16 cellular contexts compared by ENCODE assay signal in genomic region chr11:27388869-27389268, GRCh38. TPM values are rescaled to one million over a fixed set of nuclear protein-coding genes. Genes with fewer than 3 reads are reported as not detected.
DNase-seq lines count a peak whose midpoint lies in the region; ATAC-seq and TF ChIP-seq lines count a peak whose summit lies in the region.
"Had no signal": no experiment of that assay in that cellular context is flagged by ENCODE, and none has a peak within 500 bp of the region (broad histone marks: within the 10 kb centered on the region; RNA-seq: fewer than 3 reads in every experiment).

No MANE protein-coding gene starts in this region.

- peak in 1 of 3 donors; percentile 39 for DNase-seq in CD4-positive, CD25-positive, alpha-beta regulatory T cell
- DNase-seq in left lung = no peak
- DNase-seq in NOMO-1 treated with dmso at 0.1 percent for 144 hours (lab: John Stamatoyannopoulos, UW; ENCODE audit: unreplicated experiment) = no peak
- DNase-seq in tibial nerve (ENCODE audit: low spot score in 2 of 2) = no peak
- no peak for DNase-seq in ascending aorta (ENCODE audit: low spot score in 2 of 2)
- DNase-seq: activated CD4-positive, alpha-beta T cell treated with anti-CD3 and anti-CD28 coated beads, Interleukin-2, amount 50 U/mL, for 1 hour; aorta; effector CD4-positive, alpha-beta T cell; MG63; NCI-H2081; RPMI8226; stimulated activated naive CD4-positive, alpha-beta T cell had no signal

- H3K36me3 ChIP-seq in CD4-positive, CD25-positive, alpha-beta regulatory T cell (ENCODE audit: control insufficient read depth, insufficient read depth, low read length) = no peaks in the 10 kb centered on the region
- H3K36me3 ChIP-seq in left lung (no peaks in the 10 kb centered on the region), tibial nerve (no peaks in the 10 kb centered on the region), ascending aorta (no peaks in the 10 kb centered on the region)
- H3K36me3 ChIP-seq: MG63 had no signal

- H3K27me3 Mint-ChIP-seq in CD4-positive, CD25-positive, alpha-beta regulatory T cell = no peaks in the 10 kb centered on the region
- no peaks in the 10 kb centered on the region for H3K27me3 Mint-ChIP-seq in activated T-helper 17 cell treated with anti-CD3 and anti-CD28 coated beads, Interleukin-2, amount 50 U/mL, for 72 hours

- no peak for ATAC-seq in CD4-positive, CD25-positive, alpha-beta regulatory T cell (ENCODE audit: low read depth in 2 of 2)
- peak; percentile 43 for ATAC-seq in GM21786 (IDR thresholded peaks at IDR 0.05; ENCODE audit: unreplicated experiment)
- peak; percentile 49 for ATAC-seq in activated T-helper 17 cell treated with anti-CD3 and anti-CD28 coated beads, Interleukin-2, amount 50 U/mL, for 72 hours (replicated peaks)
- peak; percentile 64 for ATAC-seq in left lung
- no peak for ATAC-seq in GM18520 (IDR thresholded peaks at IDR 0.05; ENCODE audit: unreplicated experiment)

- H3K4me1 ChIP-seq in CD4-positive, CD25-positive, alpha-beta regulatory T cell (ENCODE audit: control insufficient read depth, insufficient read depth, low read length, poor library complexity, severe bottlenecking) = peaks cover 7% of the 10 kb centered on the region
- H3K4me1 ChIP-seq in left lung (no peaks in the 10 kb centered on the region), tibial nerve (peaks cover 0 to 41% (median 17%) of the 10 kb centered on the region in 4 donors), ascending aorta (peaks cover 0 to 25% of the 10 kb centered on the region in 2 donors)

- intact Hi-C loops in left lung (cut with DNase I) = no loop called here
- intact Hi-C loops in ascending aorta (cut with DNase I) = loop anchor here (10.0 kb wide), 1 partner anchor 204 kb away; no protein-coding TSS in a partner anchor

- TF ChIP-seq EP300 in tibial nerve (IDR thresholded peaks at IDR 0.05) = no peak

- 42 to 51% methylated on average over 1 of the region's 1 CpG for WGBS in tibial nerve, 2 donors

- H3K4me3 ChIP-seq in CD4-positive, CD25-positive, alpha-beta regulatory T cell (ENCODE audit: low read depth, low read length) = no peak overlapping the region
- H3K4me3 ChIP-seq in left lung (no peak overlapping the region), tibial nerve (no peak overlapping the region), ascending aorta (no peak overlapping the region)
- H3K4me3 ChIP-seq: lung, MG63 had no signal

- no peak for TF ChIP-seq POLR2A in tibial nerve (IDR thresholded peaks at IDR 0.05)

- H3K36me3 Mint-ChIP-seq in CD4-positive, CD25-positive, alpha-beta regulatory T cell = no peaks in the 10 kb centered on the region
- no peaks in the 10 kb centered on the region for H3K36me3 Mint-ChIP-seq in activated T-helper 17 cell treated with anti-CD3 and anti-CD28 coated beads, Interleukin-2, amount 50 U/mL, for 72 hours (ENCODE audit: low read depth)

- TF ChIP-seq CTCF in left lung (IDR thresholded peaks at IDR 0.05) = no peak
- no peak for TF ChIP-seq CTCF in tibial nerve (IDR thresholded peaks at IDR 0.05)
- TF ChIP-seq CTCF in ascending aorta (IDR thresholded peaks at IDR 0.05) = no peak

- H3K9me3 ChIP-seq in CD4-positive, CD25-positive, alpha-beta regulatory T cell (ENCODE audit: control insufficient read depth in 2 of 2, low read length in 2 of 2) = no peaks in the 10 kb centered on the region
- H3K9me3 ChIP-seq in left lung (no peaks in the 10 kb centered on the region), tibial nerve (no peaks in the 10 kb centered on the region), ascending aorta (no peaks in the 10 kb centered on the region)
- H3K9me3 ChIP-seq: MG63 had no signal

- no peaks in the 10 kb centered on the region for H3K9me3 Mint-ChIP-seq in CD4-positive, CD25-positive, alpha-beta regulatory T cell
- H3K9me3 Mint-ChIP-seq in activated T-helper 17 cell treated with anti-CD3 and anti-CD28 coated beads, Interleukin-2, amount 50 U/mL, for 72 hours = no peaks in the 10 kb centered on the region

- H3K27me3 ChIP-seq in CD4-positive, CD25-positive, alpha-beta regulatory T cell (ENCODE audit: control insufficient read depth, insufficient read depth, low read length) = no peaks in the 10 kb centered on the region
- peaks cover 8 to 9% of the 10 kb centered on the region in 2 donors for H3K27me3 ChIP-seq in left lung
- no peaks in the 10 kb centered on the region for H3K27me3 ChIP-seq in tibial nerve
- H3K27me3 ChIP-seq in ascending aorta = no peaks in the 10 kb centered on the region
- H3K27me3 ChIP-seq: MG63 had no signal

- peaks cover 0 to 45% (median 6%) of the 10 kb centered on the region in 4 donors for H3K4me1 Mint-ChIP-seq in CD4-positive, CD25-positive, alpha-beta regulatory T cell
- no peaks in the 10 kb centered on the region for H3K4me1 Mint-ChIP-seq in activated T-helper 17 cell treated with anti-CD3 and anti-CD28 coated beads, Interleukin-2, amount 50 U/mL, for 72 hours

- H3K27ac Mint-ChIP-seq in CD4-positive, CD25-positive, alpha-beta regulatory T cell = peak overlapping the region in 2 of 3 donors; percentile 6 to 14
- no peak overlapping the region for H3K27ac Mint-ChIP-seq in activated T-helper 17 cell treated with anti-CD3 and anti-CD28 coated beads, Interleukin-2, amount 50 U/mL, for 72 hours

- H3K27ac ChIP-seq in CD4-positive, CD25-positive, alpha-beta regulatory T cell (ENCODE audit: insufficient read depth, low read length, poor library complexity, severe bottlenecking) = no peak overlapping the region
- H3K27ac ChIP-seq in left lung (no peak overlapping the region), tibial nerve (peak overlapping the region in 1 of 4 donors; percentile 79), ascending aorta (no peak overlapping the region)

- no peak overlapping the region for H3K4me3 Mint-ChIP-seq in CD4-positive, CD25-positive, alpha-beta regulatory T cell
- H3K4me3 Mint-ChIP-seq in activated T-helper 17 cell treated with anti-CD3 and anti-CD28 coated beads, Interleukin-2, amount 50 U/mL, for 72 hours = no peak overlapping the region

RNA-seq across cellular contexts. Expression of gene CCDC34, which starts 25.9 kb away (rescaled TPM):
- 2.0 TPM for total RNA-seq in CD4-positive, CD25-positive, alpha-beta regulatory T cell
- 1 to 10 TPM; 1.3 to 3.1 (median 2.3) TPM for polyA plus RNA-seq in CD4-positive, CD25-positive, alpha-beta regulatory T cell
- 10 to 100 TPM in 1 of 2 donors, 1 to 10 TPM in 1; 9.8 to 19.1 TPM for total RNA-seq in activated T-helper 17 cell treated with anti-CD3 and anti-CD28 coated beads, Interleukin-2, amount 50 U/mL, for 72 hours
- total RNA-seq in left lung (1 to 10 TPM; 3.2 to 5.0 TPM), tibial nerve (10 to 100 TPM in 1 of 4 donors, 1 to 10 TPM in 3; 1.4 to 11.5 (median 4.7) TPM), ascending aorta (1.6 TPM)

Comparison
In these comparisons a context has a peak if more than half of its experiments do, and no peak if none do; other contexts are left out.
1. ATAC-seq: peak in GM21786 (single experiment), activated T-helper 17 cell treated with anti-CD3 and anti-CD28 coated beads, Interleukin-2, amount 50 U/mL, for 72 hours (single experiment) and left lung (single experiment); none in CD4-positive, CD25-positive, alpha-beta regulatory T cell (0 of 2) and GM18520 (single experiment).